In the genomic region with DNA sequence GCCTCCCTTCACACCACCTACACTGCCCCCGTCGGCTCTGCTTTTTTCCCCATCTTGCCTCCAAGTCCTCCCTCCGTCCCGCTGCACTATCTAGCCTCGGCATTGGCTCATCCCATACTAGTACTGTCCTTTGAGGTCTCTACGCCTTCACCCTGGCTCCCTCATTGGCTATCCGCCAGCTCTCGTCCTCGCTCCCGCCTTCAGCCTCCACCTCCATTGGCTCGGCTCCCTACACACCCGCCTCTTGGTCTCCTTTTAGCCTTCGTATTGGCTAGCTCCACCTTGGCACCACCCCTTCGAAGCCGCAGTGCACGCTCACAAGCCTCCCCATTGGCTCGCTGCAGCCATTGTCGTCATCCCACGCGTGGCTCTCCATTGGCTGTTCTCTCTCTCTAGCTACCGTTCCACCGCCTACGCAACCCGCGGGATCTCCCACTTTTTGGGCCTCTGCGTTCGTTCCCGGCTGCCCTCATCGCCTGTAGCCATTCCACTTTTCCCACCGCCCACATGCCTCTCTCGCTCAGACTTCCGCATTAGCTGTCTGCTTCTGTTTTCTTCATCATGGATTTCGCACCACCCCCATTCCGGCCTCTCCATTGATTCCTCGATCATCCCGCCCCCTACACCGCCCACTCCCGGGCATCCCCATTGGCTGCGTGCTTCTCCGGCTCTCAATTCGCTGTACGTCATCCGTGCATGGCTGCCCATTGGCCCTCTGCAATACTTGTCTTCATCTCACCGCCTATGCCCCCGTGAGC, we compare ENCODE assay signal across 8 cellular contexts. TPM values are rescaled to one million over a fixed set of nuclear protein-coding genes. Genes with fewer than 3 reads are reported as not detected.
A peak's percentile ranks its signal among the peaks of the same experiment; 100 is the strongest.
DNase-seq lines count a peak whose midpoint lies in the region; ATAC-seq and TF ChIP-seq lines count a peak whose summit lies in the region.

No MANE protein-coding gene starts in this region.

- H3K9me3 ChIP-seq in Loucy (ENCODE audit: insufficient read depth, low read depth, low read length) (no peaks in the 10 kb centered on the region), RWPE2 (ENCODE audit: severe bottlenecking) (no peaks in the 10 kb centered on the region)

- peak overlapping the region; percentile 71 for H3K27ac ChIP-seq in RWPE2 (ENCODE audit: poor library complexity, severe bottlenecking)

- H3K27me3 ChIP-seq in H7 (ENCODE audit: control insufficient read depth, insufficient read depth, low read length) (no peaks in the 10 kb centered on the region), Loucy (ENCODE audit: insufficient read depth, low read length, poor library complexity, severe bottlenecking) (no peaks in the 10 kb centered on the region), RWPE2 (ENCODE audit: insufficient read depth, poor library complexity, severe bottlenecking) (no peaks in the 10 kb centered on the region)

- H3K4me2 ChIP-seq in Loucy (ENCODE audit: low read depth, low read length, poor library complexity, severe bottlenecking) = peak overlapping the region; percentile 79

- intact Hi-C loops in natural killer cell (cut with micrococcal nuclease) = loop anchor here (1.0 kb wide), 2 partner anchors 40 to 69 kb away; a partner anchor contains a TSS

- ATAC-seq in RWPE2 (ENCODE audit: low read depth) (peak; percentile 91), natural killer cell (peak; percentile 82 to 94 (median 84))

- H3K9me2 ChIP-seq in Loucy (replicated peaks; ENCODE audit: low read depth, low read length) = no peaks in the 10 kb centered on the region

- H3K4me3 Mint-ChIP-seq in natural killer cell = peak overlapping the region; percentile 90

- peak overlapping the region; percentile 98 for H2AFZ ChIP-seq in Loucy (ENCODE audit: low read length)

- no peaks in the 10 kb centered on the region for H3K9me3 Mint-ChIP-seq in natural killer cell

- H3K79me2 ChIP-seq in Loucy (ENCODE audit: insufficient read depth, low read length) = peaks cover 19% of the 10 kb centered on the region; the same call in 1 of the 2 replicates

- TF ChIP-seq CTCF in Loucy (conservative IDR thresholded peaks at IDR 0.05; ENCODE audit: low read length) (no peak), RWPE2 (IDR thresholded peaks at IDR 0.05; ENCODE audit: poor library complexity, severe bottlenecking) (no peak), natural killer cell (IDR thresholded peaks at IDR 0.05) (no peak)

- no peaks in the 10 kb centered on the region for H3F3A ChIP-seq in Loucy (ENCODE audit: low read depth)

- peak overlapping the region; percentile 55 for H3K4me3 ChIP-seq in H7 (ENCODE audit: insufficient read depth, low read depth, low read length)
- H3K4me3 ChIP-seq in Loucy (ENCODE audit: low read length, poor library complexity, severe bottlenecking) = peak overlapping the region; percentile 86
- peak overlapping the region; percentile 84 for H3K4me3 ChIP-seq in RWPE2 (ENCODE audit: severe bottlenecking)

- peaks cover 30 to 43% of the 10 kb centered on the region in 2 donors for H3K4me1 Mint-ChIP-seq in natural killer cell

- H3K27me3 Mint-ChIP-seq in natural killer cell (ENCODE audit: low read depth in 2 of 2) = no peaks in the 10 kb centered on the region

- peaks cover 2% of the 10 kb centered on the region; the same call in 1 of the 2 replicates for H3K36me3 ChIP-seq in H7 (replicated peaks; ENCODE audit: control insufficient read depth, insufficient read depth, low read length)
- no peaks in the 10 kb centered on the region for H3K36me3 ChIP-seq in Loucy (ENCODE audit: insufficient read depth, low read length)
- H3K36me3 ChIP-seq in RWPE2 (ENCODE audit: low read depth) = no peaks in the 10 kb centered on the region

- peak overlapping the region; percentile 95 to 96 for H3K27ac Mint-ChIP-seq in natural killer cell

- H3K4me1 ChIP-seq in Loucy (ENCODE audit: insufficient read depth, low read length, poor library complexity, severe bottlenecking) (peaks cover 24% of the 10 kb centered on the region), RWPE2 (ENCODE audit: insufficient read depth, poor library complexity, severe bottlenecking) (peaks cover 3% of the 10 kb centered on the region)

- no peaks in the 10 kb centered on the region for H3K36me3 Mint-ChIP-seq in natural killer cell

- peak overlapping the region; percentile 87 for H3K9ac ChIP-seq in Loucy (ENCODE audit: low read depth, low read length, poor library complexity, severe bottlenecking)

- peak; percentile 97 for DNase-seq in ELR (ENCODE audit: low read depth)
- peak; percentile 85 for DNase-seq in H7
- DNase-seq in RWPE2 (ENCODE audit: low spot score) = peak; percentile 95
- peak; percentile 89 for DNase-seq in activated effector memory CD4-positive, alpha-beta T cell treated with Interleukin-2 at 50 U/mL for 16 hours
- peak; percentile 96 for DNase-seq in fibroblast of peridontal ligament (ENCODE audit: extremely low read depth)
- peak; percentile 87 for DNase-seq in natural killer cell
- DNase-seq in stimulated activated naive CD4-positive, alpha-beta T cell (lab: John Stamatoyannopoulos, UW) = peak; percentile 93 to 98 (median 94)

- H4K20me1 ChIP-seq in Loucy (ENCODE audit: insufficient read depth, low read length, poor library complexity, severe bottlenecking) = peaks cover 8% of the 10 kb centered on the region

RNA-seq across cellular contexts. Expression of a gene that starts 0.4 kb away (rescaled TPM):
- 8.9 and 16.4 TPM in 2 replicates for total RNA-seq in H7 (2014; rRNA removed; shearing (Covaris generic))
- total RNA-seq in natural killer cell = 1 to 10 TPM; 2.9 to 4.3 (median 3.6) TPM

RNA-seq across cellular contexts. Expression of a gene that starts 4.7 kb away (rescaled TPM):
- total RNA-seq in H7 (2014; rRNA removed; shearing (Covaris generic)) = 0.14 and 0.37 TPM in 2 replicates
- under 1 TPM; 0.09 to 0.32 (median 0.20) TPM for total RNA-seq in natural killer cell

RNA-seq across cellular contexts. Expression of a gene that starts 33.9 kb away (rescaled TPM):
- 11.1 and 13.7 TPM in 2 replicates for total RNA-seq in H7 (2014; rRNA removed; shearing (Covaris generic))
- total RNA-seq in natural killer cell = 10 to 100 TPM; 19.6 to 22.8 (median 22.1) TPM

RNA-seq across cellular contexts. Expression of a gene that starts 34.3 kb away (rescaled TPM):
- total RNA-seq in H7 (2014; rRNA removed; shearing (Covaris generic)) = not detected in 2 replicates
- total RNA-seq in natural killer cell = not detected

RNA-seq across cellular contexts. Expression of a gene that starts 36.0 kb away (rescaled TPM):
- 0.55 and 2.1 TPM in 2 replicates for total RNA-seq in H7 (2014; rRNA removed; shearing (Covaris generic))
- total RNA-seq in natural killer cell = 1 to 10 TPM in 1 of 3 donors, under 1 TPM in 2; 0.48 to 1.1 (median 0.66) TPM

Comparison
In these comparisons a context has a peak if more than half of its experiments do, and no peak if none do; other contexts are left out.
1. Peak in every context shown above with its lines: DNase-seq, ATAC-seq, H3K4me3 ChIP-seq and H3K27ac ChIP-seq.